In the genomic region with DNA sequence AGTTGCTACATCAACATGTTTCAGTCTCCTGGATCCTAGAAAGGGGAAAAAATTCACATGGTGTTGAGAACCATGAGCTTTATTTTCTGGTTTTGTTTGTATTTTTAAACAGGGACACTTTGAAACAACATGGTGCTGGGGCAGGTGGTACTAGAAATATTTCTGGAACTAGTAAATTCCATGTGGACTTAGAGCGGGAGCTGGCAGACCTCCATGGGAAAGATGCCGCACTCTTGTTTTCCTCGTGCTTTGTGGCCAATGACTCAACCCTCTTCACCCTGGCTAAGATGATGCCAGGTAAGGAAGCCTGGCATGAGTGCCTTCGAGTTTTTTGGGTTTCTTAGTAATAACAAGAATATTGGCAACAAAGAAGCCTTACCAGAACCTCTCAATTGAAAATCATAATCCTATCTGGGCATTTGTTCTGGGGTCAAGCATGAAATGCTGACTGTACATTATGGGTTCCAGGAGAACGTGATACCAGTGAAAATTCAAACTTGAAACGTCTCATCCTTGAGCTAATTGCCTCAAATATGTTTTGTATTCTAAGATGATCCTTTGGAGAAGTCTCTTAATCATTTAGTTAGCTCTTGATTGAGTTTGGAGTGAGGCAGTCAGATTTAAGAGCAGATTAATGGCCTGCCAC, we compare ENCODE assay signal across 25 cellular contexts. TPM values are rescaled to one million over a fixed set of nuclear protein-coding genes. Genes with fewer than 3 reads are reported as not detected.
DNase-seq lines count a peak whose midpoint lies in the region; ATAC-seq and TF ChIP-seq lines count a peak whose summit lies in the region.
"Had no signal": no experiment of that assay in that cellular context is flagged by ENCODE, and none has a peak within 500 bp of the region (broad histone marks: within the 10 kb centered on the region; RNA-seq: fewer than 3 reads in every experiment).

No MANE protein-coding gene starts in this region.

- in situ Hi-C loops in astrocyte of the spinal cord (cut with HindIII; ENCODE audit: low sequenced_read_pairs) = no loop called here

- no peak overlapping the region for H3K9ac ChIP-seq in liver (ENCODE audit: low read depth in 1 of 2, low read length in 2 of 2)

- no peaks in the 10 kb centered on the region for H3K9me3 ChIP-seq in CD4-positive, CD25-positive, alpha-beta regulatory T cell (ENCODE audit: control insufficient read depth in 2 of 2, low read length in 2 of 2)
- H3K9me3 ChIP-seq in liver (ENCODE audit: control insufficient read depth in 4 of 4, low read length in 3 of 4) = no peaks in the 10 kb centered on the region
- H3K9me3 ChIP-seq: esophagus muscularis mucosa, gastrocnemius medialis, stomach, transverse colon had no signal

- peak overlapping the region in 2 of 3 donors; percentile 25 to 60 for H3K27ac Mint-ChIP-seq in CD4-positive, CD25-positive, alpha-beta regulatory T cell
- H3K27ac Mint-ChIP-seq: activated CD4-positive, alpha-beta T cell treated with anti-CD3 and anti-CD28 coated beads for 36 hours had no signal

- H3K4me1 ChIP-seq in CD4-positive, CD25-positive, alpha-beta regulatory T cell (ENCODE audit: control insufficient read depth, insufficient read depth, low read length, poor library complexity, severe bottlenecking) = peaks cover 4% of the 10 kb centered on the region
- peaks cover 8 to 77% (median 66%) of the 10 kb centered on the region in 4 donors for H3K4me1 ChIP-seq in liver (ENCODE audit: control insufficient read depth in 4 of 4, insufficient read depth in 4 of 4, low read length in 3 of 4)
- H3K4me1 ChIP-seq: gastrocnemius medialis had no signal

- no peak for TF ChIP-seq RAD21 in liver (IDR thresholded peaks at IDR 0.05)

- 54% methylated on average over 6 of the region's 6 CpGs for WGBS in liver

- H3K36me3 ChIP-seq in CD4-positive, CD25-positive, alpha-beta regulatory T cell (ENCODE audit: control insufficient read depth, insufficient read depth, low read length) = peaks cover 87% of the 10 kb centered on the region
- peaks cover 12 to 83% (median 68%) of the 10 kb centered on the region in 4 donors for H3K36me3 ChIP-seq in liver (ENCODE audit: control insufficient read depth in 4 of 4, insufficient read depth in 3 of 4, low read depth in 1 of 4, low read length in 3 of 4)

- no peak overlapping the region for H3K4me3 Mint-ChIP-seq in CD4-positive, CD25-positive, alpha-beta regulatory T cell
- H3K4me3 Mint-ChIP-seq: activated CD4-positive, alpha-beta T cell treated with anti-CD3 and anti-CD28 coated beads for 36 hours had no signal

- H3K9me3 Mint-ChIP-seq in CD4-positive, CD25-positive, alpha-beta regulatory T cell = no peaks in the 10 kb centered on the region

- H3K27me3 Mint-ChIP-seq in CD4-positive, CD25-positive, alpha-beta regulatory T cell = no peaks in the 10 kb centered on the region
- H3K27me3 Mint-ChIP-seq: activated CD4-positive, alpha-beta T cell treated with anti-CD3 and anti-CD28 coated beads for 36 hours had no signal

- no peak for TF ChIP-seq CTCF in astrocyte of the spinal cord (IDR thresholded peaks at IDR 0.05; ENCODE audit: low read depth, low read length)
- no peak for TF ChIP-seq CTCF in liver (IDR thresholded peaks at IDR 0.05; ENCODE audit: low read depth, low read length, missing input control)

- H3K4me1 Mint-ChIP-seq in CD4-positive, CD25-positive, alpha-beta regulatory T cell = peaks cover 0 to 29% (median 27%) of the 10 kb centered on the region in 4 donors

- H3K27ac ChIP-seq in CD4-positive, CD25-positive, alpha-beta regulatory T cell (ENCODE audit: insufficient read depth, low read length, poor library complexity, severe bottlenecking) = no peak overlapping the region
- peak overlapping the region; percentile 65 to 72 for H3K27ac ChIP-seq in liver (ENCODE audit: low read depth in 1 of 2, low read length in 2 of 2)
- H3K27ac ChIP-seq: esophagus muscularis mucosa, stomach, transverse colon had no signal

- no peaks in the 10 kb centered on the region for H3K27me3 ChIP-seq in CD4-positive, CD25-positive, alpha-beta regulatory T cell (ENCODE audit: control insufficient read depth, insufficient read depth, low read length)
- no peaks in the 10 kb centered on the region for H3K27me3 ChIP-seq in liver (ENCODE audit: control insufficient read depth in 4 of 4, insufficient read depth in 4 of 4, low read length in 3 of 4)
- H3K27me3 ChIP-seq: esophagus muscularis mucosa, gastrocnemius medialis, stomach, transverse colon had no signal

- no peak for DNase-seq in CD4-positive, CD25-positive, alpha-beta regulatory T cell
- DNase-seq in HT1080 (ENCODE audit: low read depth) (peak; percentile 62), astrocyte of the spinal cord (ENCODE audit: low read depth, low spot score) (peak; percentile 39), GM19238 (ENCODE audit: insufficient read length, low spot score) (no peak), GM03348 (ENCODE audit: low spot score) (no peak), NCI-H1048 (lab: John Stamatoyannopoulos, UW) (no peak)
- DNase-seq in activated CD4-positive, alpha-beta T cell treated with anti-CD3 and anti-CD28 coated beads, Interleukin-2, amount 50 U/mL, for 48 hours = no peak
- DNase-seq: activated CD4-positive, alpha-beta T cell treated with anti-CD3 and anti-CD28 coated beads for 36 hours; activated gamma-delta T cell; amygdala; effector memory CD4-positive, alpha-beta T cell; gastrocnemius medialis; kidney; mesenchymal stem cell; NCI-H1105; NCI-H2029 treated with DMSO at 0.1 percent for 48 hours; occipital lobe; OCI-M1; SHP77; stimulated activated CD4-positive, alpha-beta T cell treated with anti-CD3 and anti-CD28 coated beads, Interleukin-4, amount 100 ng/mL, for 24 hours; stomach; transverse colon had no signal

- no peak overlapping the region for H3K4me3 ChIP-seq in CD4-positive, CD25-positive, alpha-beta regulatory T cell (ENCODE audit: low read depth, low read length)
- H3K4me3 ChIP-seq in astrocyte of the spinal cord (ENCODE audit: low read depth, low read length) (no peak overlapping the region), liver (ENCODE audit: low read depth in 1 of 3, low read length in 3 of 3) (no peak overlapping the region)
- H3K4me3 ChIP-seq: esophagus muscularis mucosa, gastrocnemius medialis, stomach, transverse colon had no signal

- no peak for ATAC-seq in CD4-positive, CD25-positive, alpha-beta regulatory T cell (ENCODE audit: low read depth in 2 of 2)
- ATAC-seq: activated CD4-positive, alpha-beta T cell treated with anti-CD3 and anti-CD28 coated beads for 36 hours had no signal

- peaks cover 55% of the 10 kb centered on the region for H3K36me3 Mint-ChIP-seq in CD4-positive, CD25-positive, alpha-beta regulatory T cell

TF ChIP-seq in liver, 16 proteins besides CTCF, POLR2A, EP300 and RAD21:
- TF ChIP-seq, protein P1, sequence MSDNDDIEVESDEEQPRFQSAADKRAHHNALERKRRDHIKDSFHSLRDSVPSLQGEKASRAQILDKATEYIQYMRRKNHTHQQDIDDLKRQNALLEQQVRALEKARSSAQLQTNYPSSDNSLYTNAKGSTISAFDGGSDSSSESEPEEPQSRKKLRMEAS (IDR thresholded peaks at IDR 0.05) = peak; percentile 79
- no peak for TF ChIP-seq HNF4G (IDR thresholded peaks at IDR 0.05)
- peak in 1 of 2 donors; percentile 34 for TF ChIP-seq HNF4A (conservative IDR thresholded peaks at IDR 0.05)
- TF ChIP-seq RXRA (IDR thresholded peaks at IDR 0.05) = peak in 1 of 2 donors; percentile 42
- TF ChIP-seq JUND (IDR thresholded peaks at IDR 0.05) = peak in 1 of 2 donors; percentile 32
- peak; percentile 69 for TF ChIP-seq YY1 (IDR thresholded peaks at IDR 0.05)
TF ChIP-seq in liver: peak in this region for 5.

RNA-seq across cellular contexts. Expression of a gene that starts 7.9 kb away (rescaled TPM):
- 17.1 TPM for total RNA-seq in CD4-positive, CD25-positive, alpha-beta regulatory T cell
- polyA plus RNA-seq in CD4-positive, CD25-positive, alpha-beta regulatory T cell = 10 to 100 TPM; 22.4 to 41.4 (median 34.2) TPM
- 57.6 and 71.5 TPM in 2 replicates for total RNA-seq in HT1080 (2014; rRNA removed; shearing (Covaris generic))
- polyA plus RNA-seq in HT1080 (2015; cell fraction: cytosol; rRNA removed) = 41.4 and 41.5 TPM in 2 replicates
- 60.8 and 66.9 TPM in 2 replicates for polyA plus RNA-seq in HT1080 (2015; cell fraction: nucleus; rRNA removed)
- total RNA-seq in liver = 100 to 1,000 TPM in 1 of 2 donors, 10 to 100 TPM in 1; 32.3 to 129 TPM
- 100 to 1,000 TPM; 145 to 421 TPM for polyA plus RNA-seq in liver

RNA-seq across cellular contexts. Expression of a gene that starts 19.6 kb away (rescaled TPM):
- 0.27 TPM for total RNA-seq in CD4-positive, CD25-positive, alpha-beta regulatory T cell
- polyA plus RNA-seq in CD4-positive, CD25-positive, alpha-beta regulatory T cell = under 1 TPM in 1 of 4 donors, not detected in 3; 0.16 TPM
- total RNA-seq in HT1080 (2014; rRNA removed; shearing (Covaris generic)) = not detected in 2 replicates
- polyA plus RNA-seq in HT1080 (2015; cell fraction: cytosol; rRNA removed) = not detected in 2 replicates
- polyA plus RNA-seq in HT1080 (2015; cell fraction: nucleus; rRNA removed) = not detected in 2 replicates
- total RNA-seq in liver = not detected
- under 1 TPM in 1 of 2 donors, not detected in 1; 0.02 TPM for polyA plus RNA-seq in liver
- total RNA-seq: renal cortical epithelial cell, stomach had no signal

RNA-seq across cellular contexts. Expression of a gene that starts 33.1 kb away (rescaled TPM):
- 62.4 TPM for total RNA-seq in CD4-positive, CD25-positive, alpha-beta regulatory T cell
- 100 to 1,000 TPM; 116 to 142 (median 131) TPM for polyA plus RNA-seq in CD4-positive, CD25-positive, alpha-beta regulatory T cell
- 180 and 202 TPM in 2 replicates for total RNA-seq in HT1080 (2014; rRNA removed; shearing (Covaris generic))
- polyA plus RNA-seq in HT1080 (2015; cell fraction: cytosol; rRNA removed) = 188 and 212 TPM in 2 replicates
- polyA plus RNA-seq in HT1080 (2015; cell fraction: nucleus; rRNA removed) = 166 and 185 TPM in 2 replicates
- 10 to 100 TPM; 12.7 to 26.3 TPM for total RNA-seq in liver
- 10 to 100 TPM; 12.0 to 22.6 TPM for polyA plus RNA-seq in liver

RNA-seq across cellular contexts. Expression of a gene that starts 39.7 kb away (rescaled TPM):
- total RNA-seq in CD4-positive, CD25-positive, alpha-beta regulatory T cell = 80.7 TPM
- polyA plus RNA-seq in CD4-positive, CD25-positive, alpha-beta regulatory T cell = 100 to 1,000 TPM in 1 of 4 donors, 10 to 100 TPM in 3; 55.5 to 104 (median 74.9) TPM
- 1.5 and 1.8 TPM in 2 replicates for total RNA-seq in HT1080 (2014; rRNA removed; shearing (Covaris generic))
- polyA plus RNA-seq in HT1080 (2015; cell fraction: cytosol; rRNA removed) = 6.9 and 7.5 TPM in 2 replicates
- polyA plus RNA-seq in HT1080 (2015; cell fraction: nucleus; rRNA removed) = 17.7 and 23.2 TPM in 2 replicates
- 1 to 10 TPM; 5.5 TPM for total RNA-seq in liver
- 1 to 10 TPM; 2.8 to 3.8 TPM for polyA plus RNA-seq in liver

RNA-seq across cellular contexts. Expression of a gene that starts 51.6 kb away (rescaled TPM):
- total RNA-seq in CD4-positive, CD25-positive, alpha-beta regulatory T cell = 1.7 TPM
- polyA plus RNA-seq in CD4-positive, CD25-positive, alpha-beta regulatory T cell = 1 to 10 TPM; 1.3 to 3.2 (median 1.9) TPM
- 26.0 and 31.3 TPM in 2 replicates for total RNA-seq in HT1080 (2014; rRNA removed; shearing (Covaris generic))
- 17.3 and 19.4 TPM in 2 replicates for polyA plus RNA-seq in HT1080 (2015; cell fraction: cytosol; rRNA removed)
- polyA plus RNA-seq in HT1080 (2015; cell fraction: nucleus; rRNA removed) = 19.2 and 20.0 TPM in 2 replicates
- total RNA-seq in liver = 10 to 100 TPM in 1 of 2 donors, 1 to 10 TPM in 1; 2.8 to 12.7 TPM
- polyA plus RNA-seq in liver = 1 to 10 TPM; 1.4 to 6.8 TPM

Comparison
In these comparisons a context has a peak if more than half of its experiments do, and no peak if none do; other contexts are left out.
1. DNase-seq: peak in HT1080 (single experiment) and astrocyte of the spinal cord (single experiment); none in CD4-positive, CD25-positive, alpha-beta regulatory T cell (0 of 3), GM19238 (single experiment), GM03348 (single experiment), NCI-H1048 (single experiment) and activated CD4-positive, alpha-beta T cell treated with anti-CD3 and anti-CD28 coated beads, Interleukin-2, amount 50 U/mL, for 48 hours (0 of 2).